In the genomic region with DNA sequence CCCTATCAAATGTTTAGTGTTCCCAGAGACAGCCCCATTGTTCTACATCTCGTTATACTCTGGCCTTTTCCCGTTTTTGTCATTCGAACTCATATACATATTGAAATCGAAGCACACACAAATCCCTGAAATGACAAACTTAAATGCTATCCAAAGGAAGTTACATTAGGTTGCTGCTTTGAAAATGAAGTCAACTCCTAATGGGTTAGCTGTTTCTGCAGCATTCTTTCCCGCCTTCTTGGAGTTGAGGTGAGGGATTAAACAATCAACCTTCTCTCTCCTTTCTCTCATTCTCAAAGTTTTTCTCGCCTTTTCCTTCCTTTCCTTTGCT, we compare ENCODE assay signal across 9 cellular contexts. TPM values are rescaled to one million over a fixed set of nuclear protein-coding genes. Genes with fewer than 3 reads are reported as not detected.
DNase-seq lines count a peak whose midpoint lies in the region; ATAC-seq and TF ChIP-seq lines count a peak whose summit lies in the region.
"Had no signal": no experiment of that assay in that cellular context is flagged by ENCODE, and none has a peak within 500 bp of the region (broad histone marks: within the 10 kb centered on the region; RNA-seq: fewer than 3 reads in every experiment).

No MANE protein-coding gene starts in this region.

- TF ChIP-seq CTCF in thoracic aorta (IDR thresholded peaks at IDR 0.05): no peak

- H3K4me3 Mint-ChIP-seq in activated naive CD4-positive, alpha-beta T cell treated with anti-CD3 and anti-CD28 coated beads for 36 hours: peak overlapping the region; percentile 82
- peak overlapping the region; percentile 89 for H3K4me3 Mint-ChIP-seq in activated T-helper 1 cell treated with anti-CD3 and anti-CD28 coated beads, Interleukin-12 subunit alpha, Interleukin-12 subunit beta, Interleukin-2, Interleukin-4 antibody, amounts not matched to agents 30 ng/mL and 10 ng/mL and 1 ng/mL, durations not matched to agents 14 hours and 24 hours and 36 hours
- peak overlapping the region; percentile 84 to 95 (median 89) for H3K4me3 Mint-ChIP-seq in immature natural killer cell
- H3K4me3 Mint-ChIP-seq: central memory CD8-positive, alpha-beta T cell had no signal

- peak overlapping the region; percentile 90 to 93 for H3K27ac ChIP-seq in thoracic aorta

- peak overlapping the region; percentile 84 for H3K27ac Mint-ChIP-seq in activated naive CD4-positive, alpha-beta T cell treated with anti-CD3 and anti-CD28 coated beads for 36 hours
- peak overlapping the region; percentile 80 for H3K27ac Mint-ChIP-seq in activated T-helper 1 cell treated with anti-CD3 and anti-CD28 coated beads, Interleukin-12 subunit alpha, Interleukin-12 subunit beta, Interleukin-2, Interleukin-4 antibody, amounts not matched to agents 30 ng/mL and 10 ng/mL and 1 ng/mL, durations not matched to agents 14 hours and 24 hours and 36 hours
- peak overlapping the region; percentile 83 to 97 (median 92) for H3K27ac Mint-ChIP-seq in immature natural killer cell

- CTCF ChIA-PET in activated naive CD4-positive, alpha-beta T cell treated with anti-CD3 and anti-CD28 coated beads for 36 hours (lab: Charles Lee): interaction anchor here (0.7 to 1.2 kb wide), 6 partner anchors 23 to 258 kb away, joined by 3 to 4 read pairs (median 3); no protein-coding TSS in a partner anchor

- peak overlapping the region; percentile 90 for H3K4me3 ChIP-seq in thoracic aorta

- no peak for DNase-seq in activated naive CD4-positive, alpha-beta T cell treated with anti-CD3 and anti-CD28 coated beads for 36 hours
- DNase-seq in activated naive CD4-positive, alpha-beta T cell treated with anti-CD3 and anti-CD28 coated beads, Interleukin-2, amount 50 U/mL, for 16 hours: no peak
- no peak for DNase-seq in activated T-helper 1 cell treated with anti-CD3 and anti-CD28 coated beads, Interleukin-12 subunit alpha, Interleukin-12 subunit beta, Interleukin-2, Interleukin-4 antibody, amounts not matched to agents 30 ng/mL and 10 ng/mL and 1 ng/mL, durations not matched to agents 14 hours and 24 hours and 36 hours (ENCODE audit: low spot score)
- DNase-seq in immature natural killer cell (no peak), thoracic aorta (ENCODE audit: low spot score) (no peak), COLO829 (ENCODE audit: low spot score) (no peak), globus pallidus (ENCODE audit: low spot score) (no peak)

- no peaks in the 10 kb centered on the region for H3K9me3 Mint-ChIP-seq in activated naive CD4-positive, alpha-beta T cell treated with anti-CD3 and anti-CD28 coated beads for 36 hours
- H3K9me3 Mint-ChIP-seq in activated T-helper 1 cell treated with anti-CD3 and anti-CD28 coated beads, Interleukin-12 subunit alpha, Interleukin-12 subunit beta, Interleukin-2, Interleukin-4 antibody, amounts not matched to agents 30 ng/mL and 10 ng/mL and 1 ng/mL, durations not matched to agents 14 hours and 24 hours and 36 hours: no peaks in the 10 kb centered on the region
- no peaks in the 10 kb centered on the region for H3K9me3 Mint-ChIP-seq in immature natural killer cell
- H3K9me3 Mint-ChIP-seq: central memory CD8-positive, alpha-beta T cell had no signal

- no peak for ATAC-seq in thoracic aorta (ENCODE audit: insufficient number of reproducible peaks, low FRiP score, low read depth)
- no peak for ATAC-seq in HG02884 (IDR thresholded peaks at IDR 0.05; ENCODE audit: unreplicated experiment)

- intact Hi-C loops in activated naive CD4-positive, alpha-beta T cell treated with anti-CD3 and anti-CD28 coated beads for 36 hours (cut with micrococcal nuclease): loop anchor here (1.0 to 2.0 kb wide), 4 partner anchors 23 to 420 kb away; partner anchors contain the start of gene M6PR
- intact Hi-C loops in activated T-helper 1 cell treated with anti-CD3 and anti-CD28 coated beads, Interleukin-12 subunit alpha, Interleukin-12 subunit beta, Interleukin-2, Interleukin-4 antibody, amounts not matched to agents 30 ng/mL and 10 ng/mL and 1 ng/mL, durations not matched to agents 14 hours and 24 hours and 36 hours (cut with micrococcal nuclease): loop anchor here (1.0 to 2.0 kb wide), 4 partner anchors 23 to 217 kb away; partner anchors contain the start of genes M6PR and RIMKLB

- H3K27me3 Mint-ChIP-seq in activated naive CD4-positive, alpha-beta T cell treated with anti-CD3 and anti-CD28 coated beads for 36 hours (ENCODE audit: low read depth): no peaks in the 10 kb centered on the region
- peaks cover 21% of the 10 kb centered on the region for H3K27me3 Mint-ChIP-seq in activated T-helper 1 cell treated with anti-CD3 and anti-CD28 coated beads, Interleukin-12 subunit alpha, Interleukin-12 subunit beta, Interleukin-2, Interleukin-4 antibody, amounts not matched to agents 30 ng/mL and 10 ng/mL and 1 ng/mL, durations not matched to agents 14 hours and 24 hours and 36 hours (ENCODE audit: insufficient read depth)
- peaks cover 2 to 10% (median 4%) of the 10 kb centered on the region in 3 donors for H3K27me3 Mint-ChIP-seq in immature natural killer cell (ENCODE audit: low read depth in 3 of 3)
- H3K27me3 Mint-ChIP-seq: central memory CD8-positive, alpha-beta T cell had no signal

- no peaks in the 10 kb centered on the region for H3K9me3 ChIP-seq in thoracic aorta

- peaks cover 15% of the 10 kb centered on the region for H3K4me1 Mint-ChIP-seq in activated naive CD4-positive, alpha-beta T cell treated with anti-CD3 and anti-CD28 coated beads for 36 hours (ENCODE audit: low read depth)
- H3K4me1 Mint-ChIP-seq in activated T-helper 1 cell treated with anti-CD3 and anti-CD28 coated beads, Interleukin-12 subunit alpha, Interleukin-12 subunit beta, Interleukin-2, Interleukin-4 antibody, amounts not matched to agents 30 ng/mL and 10 ng/mL and 1 ng/mL, durations not matched to agents 14 hours and 24 hours and 36 hours (ENCODE audit: low read depth): peaks cover 8% of the 10 kb centered on the region
- H3K4me1 Mint-ChIP-seq in immature natural killer cell: peaks cover 4 to 8% of the 10 kb centered on the region in 2 donors

- peaks cover 9 to 30% of the 10 kb centered on the region in 2 donors for H3K4me1 ChIP-seq in thoracic aorta (ENCODE audit: control insufficient read depth in 1 of 2, low read depth in 2 of 2)

- no peaks in the 10 kb centered on the region for H3K27me3 ChIP-seq in thoracic aorta (replicated peaks; ENCODE audit: insufficient read depth)

- H3K36me3 Mint-ChIP-seq in activated naive CD4-positive, alpha-beta T cell treated with anti-CD3 and anti-CD28 coated beads for 36 hours (ENCODE audit: low read depth): no peaks in the 10 kb centered on the region
- H3K36me3 Mint-ChIP-seq in activated T-helper 1 cell treated with anti-CD3 and anti-CD28 coated beads, Interleukin-12 subunit alpha, Interleukin-12 subunit beta, Interleukin-2, Interleukin-4 antibody, amounts not matched to agents 30 ng/mL and 10 ng/mL and 1 ng/mL, durations not matched to agents 14 hours and 24 hours and 36 hours (ENCODE audit: low read depth): no peaks in the 10 kb centered on the region
- peaks cover 2 to 3% (median 3%) of the 10 kb centered on the region in 3 donors for H3K36me3 Mint-ChIP-seq in immature natural killer cell

- H3K36me3 ChIP-seq in thoracic aorta: no peaks in the 10 kb centered on the region

RNA-seq across cellular contexts. Expression of gene PHC1, which starts 0.6 kb away (rescaled TPM):
- total RNA-seq in activated naive CD4-positive, alpha-beta T cell treated with anti-CD3 and anti-CD28 coated beads for 36 hours: 10 to 100 TPM; 24.4 to 26.5 TPM
- 9.6 and 11.3 TPM in 2 replicates for total RNA-seq in activated T-helper 1 cell treated with anti-CD3 and anti-CD28 coated beads, Interleukin-12 subunit alpha, Interleukin-12 subunit beta, Interleukin-2, Interleukin-4 antibody, amounts not matched to agents 30 ng/mL and 10 ng/mL and 1 ng/mL, durations not matched to agents 14 hours and 24 hours and 36 hours
- 10 to 100 TPM in 1 of 3 donors, 1 to 10 TPM in 2; 3.7 to 22.0 (median 7.1) TPM for polyA plus RNA-seq in immature natural killer cell
- 10 to 100 TPM; 50.1 to 55.9 TPM for total RNA-seq in thoracic aorta

RNA-seq across cellular contexts. Expression of gene M6PR, which starts 35.8 kb away (rescaled TPM):
- 100 to 1,000 TPM; 139 to 140 TPM for total RNA-seq in activated naive CD4-positive, alpha-beta T cell treated with anti-CD3 and anti-CD28 coated beads for 36 hours
- total RNA-seq in activated T-helper 1 cell treated with anti-CD3 and anti-CD28 coated beads, Interleukin-12 subunit alpha, Interleukin-12 subunit beta, Interleukin-2, Interleukin-4 antibody, amounts not matched to agents 30 ng/mL and 10 ng/mL and 1 ng/mL, durations not matched to agents 14 hours and 24 hours and 36 hours: 179 and 192 TPM in 2 replicates
- polyA plus RNA-seq in immature natural killer cell: 100 to 1,000 TPM; 285 to 435 (median 395) TPM
- 100 to 1,000 TPM; 119 to 148 TPM for total RNA-seq in thoracic aorta
